19 cellular contexts compared by ENCODE assay signal in the genomic region with DNA sequence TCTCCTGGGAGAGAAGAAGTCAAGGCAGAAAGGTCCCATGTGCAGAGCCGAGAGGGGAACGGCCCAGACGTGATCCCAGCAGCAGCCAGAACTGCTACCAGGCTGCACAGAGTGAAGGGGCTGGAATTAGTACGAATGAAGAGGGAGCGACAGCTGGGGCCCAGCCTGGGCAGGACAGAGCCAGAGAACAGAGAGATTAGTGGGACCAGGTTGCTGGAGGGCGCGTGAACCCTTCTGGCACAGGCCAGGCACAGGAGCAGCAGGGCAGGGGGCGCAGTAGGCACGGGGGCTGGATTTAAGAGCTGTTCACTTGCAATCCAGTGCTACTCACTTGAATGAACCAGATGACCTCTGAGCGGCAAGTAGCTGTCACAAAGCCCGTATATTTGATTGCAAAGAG.
DNase-seq lines count a peak whose midpoint lies in the region; ATAC-seq and TF ChIP-seq lines count a peak whose summit lies in the region.
"Had no signal": no experiment of that assay in that cellular context is flagged by ENCODE, and none has a peak within 500 bp of the region (broad histone marks: within the 10 kb centered on the region; RNA-seq: fewer than 3 reads in every experiment).

No MANE protein-coding gene starts in this region.

- H3K79me2 ChIP-seq in neural progenitor cell (ENCODE audit: low read depth) = no peaks in the 10 kb centered on the region

- H3K4me1 Mint-ChIP-seq in T-helper 17 cell = peaks cover 5% of the 10 kb centered on the region
- peaks cover 18% of the 10 kb centered on the region for H3K4me1 Mint-ChIP-seq in neural progenitor cell

- H3K27ac Mint-ChIP-seq in T-helper 17 cell = peak overlapping the region; percentile 47
- peak overlapping the region; percentile 5 for H3K27ac Mint-ChIP-seq in neural progenitor cell
- H3K27ac Mint-ChIP-seq: HFFc6 had no signal

- H3K36me3 Mint-ChIP-seq in T-helper 17 cell (ENCODE audit: low read depth) (peaks cover 2% of the 10 kb centered on the region), neural progenitor cell (no peaks in the 10 kb centered on the region)

- H3K9me3 Mint-ChIP-seq in neural progenitor cell = no peaks in the 10 kb centered on the region
- H3K9me3 Mint-ChIP-seq: CD8-positive, alpha-beta memory T cell; HFFc6 had no signal

- H3K27me3 Mint-ChIP-seq in T-helper 17 cell (peaks cover 5% of the 10 kb centered on the region), neural progenitor cell (ENCODE audit: insufficient read depth, low read depth) (peaks cover 7% of the 10 kb centered on the region)
- H3K27me3 Mint-ChIP-seq: CD8-positive, alpha-beta memory T cell had no signal

- no peak overlapping the region for H3K4me3 ChIP-seq in neural progenitor cell

- no peak for TF ChIP-seq CTCF in neural progenitor cell (IDR thresholded peaks at IDR 0.05)

- no peak overlapping the region for H2AFZ ChIP-seq in neural progenitor cell (replicated peaks)

- no peaks in the 10 kb centered on the region for H4K20me1 ChIP-seq in neural progenitor cell (ENCODE audit: low read depth)

- peak; percentile 67 for DNase-seq in DMS 273 (lab: John Stamatoyannopoulos, UW; ENCODE audit: unreplicated experiment)
- DNase-seq in DMS 273 treated with DMSO at 0.1 percent for 48 hours (lab: John Stamatoyannopoulos, UW) = no peak
- DNase-seq in D341Med (ENCODE audit: low spot score) = peak; percentile 82
- DNase-seq in T-helper 17 cell = no peak
- no peak for DNase-seq in neural progenitor cell (ENCODE audit: low spot score)
- no peak for DNase-seq in retina
- DNase-seq in SKM-1 (lab: John Stamatoyannopoulos, UW; ENCODE audit: unreplicated experiment) = no peak
- DNase-seq: CD8-positive, alpha-beta memory T cell; GOT3; HFFc6; KG1; NCI-H1048; NCI-H2107; NCI-H2227 treated with DMSO at 0.1 percent for 48 hours; NCI-H526; OCI-M1; SIG-M5 had no signal

- H3K4me2 ChIP-seq in neural progenitor cell = no peak overlapping the region

- H3K9ac ChIP-seq in neural progenitor cell = no peak overlapping the region

- H3K4me1 ChIP-seq in neural progenitor cell = peaks cover 14% of the 10 kb centered on the region

- no peaks in the 10 kb centered on the region for H3F3A ChIP-seq in neural progenitor cell (ENCODE audit: low read depth)

- ATAC-seq in T-helper 17 cell = no peak
- ATAC-seq in HG02852 (IDR thresholded peaks at IDR 0.05; ENCODE audit: unreplicated experiment) = no peak

- no peaks in the 10 kb centered on the region for H3K36me3 ChIP-seq in neural progenitor cell

- H3K27ac ChIP-seq in neural progenitor cell = no peak overlapping the region
- H3K27ac ChIP-seq: 22Rv1 had no signal

- H3K9me3 ChIP-seq in T-helper 17 cell (ENCODE audit: control insufficient read depth, low read length, poor library complexity, severe bottlenecking) (no peaks in the 10 kb centered on the region), neural progenitor cell (ENCODE audit: low read depth) (no peaks in the 10 kb centered on the region)

- no peaks in the 10 kb centered on the region for H3K27me3 ChIP-seq in neural progenitor cell

- no peak overlapping the region for H3K4me3 Mint-ChIP-seq in T-helper 17 cell
- no peak overlapping the region for H3K4me3 Mint-ChIP-seq in neural progenitor cell
- H3K4me3 Mint-ChIP-seq: CD8-positive, alpha-beta memory T cell; HFFc6 had no signal

Comparison
In these comparisons a context has a peak if more than half of its experiments do, and no peak if none do; other contexts are left out.
1. DNase-seq: peak in DMS 273 (single experiment) and D341Med (single experiment); none in DMS 273 treated with DMSO at 0.1 percent for 48 hours (single experiment), T-helper 17 cell (0 of 3), neural progenitor cell (single experiment), retina (single experiment) and SKM-1 (single experiment).